8 cellular contexts compared by ENCODE assay signal in the genomic region with DNA sequence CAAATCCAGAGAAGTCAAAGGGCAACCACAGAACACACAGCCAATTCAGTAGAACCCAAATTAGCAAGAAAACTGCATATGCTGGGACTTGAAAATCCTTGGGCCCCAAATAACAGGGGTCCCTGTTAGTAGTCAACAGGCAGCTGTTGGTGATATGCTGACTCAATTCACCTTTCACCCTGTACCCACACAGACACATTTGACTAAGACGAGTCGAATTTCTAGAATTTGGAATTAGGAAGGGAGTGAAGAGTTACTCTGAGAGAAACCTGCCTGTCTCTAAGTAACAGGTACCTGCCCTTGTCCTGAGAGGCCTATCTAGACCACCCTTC. TPM values are rescaled to one million over a fixed set of nuclear protein-coding genes. Genes with fewer than 3 reads are reported as not detected.
DNase-seq lines count a peak whose midpoint lies in the region; ATAC-seq and TF ChIP-seq lines count a peak whose summit lies in the region.

No MANE protein-coding gene starts in this region.

- H3K9me3 ChIP-seq in BE2C (no peaks in the 10 kb centered on the region), mammary epithelial cell (replicated peaks; ENCODE audit: insufficient read depth, low read length) (no peaks in the 10 kb centered on the region)

- peak overlapping the region; percentile 51 for H3K27ac ChIP-seq in mammary epithelial cell (ENCODE audit: insufficient read depth, low read depth, low read length)

- H3K36me3 Mint-ChIP-seq in IgD-negative memory B cell, result peaks cover 15% of the 10 kb centered on the region
- H3K36me3 Mint-ChIP-seq in natural killer cell treated with Interleukin-12 subunit alpha and Interleukin-12 subunit beta and Interleukin-15 and Interleukin-18, amount 100 ng/mL, for 72 hours, result peaks cover 30% of the 10 kb centered on the region

- peaks cover 15% of the 10 kb centered on the region for H4K20me1 ChIP-seq in mammary epithelial cell (ENCODE audit: insufficient read depth, low read length)

- TF ChIP-seq CTCF in BE2C (IDR thresholded peaks at IDR 0.05; ENCODE audit: low read depth, low read length), result no peak
- TF ChIP-seq CTCF in mammary epithelial cell (conservative IDR thresholded peaks at IDR 0.05 in 1 of 2, IDR thresholded peaks at IDR 0.05 in 1 of 2; ENCODE audit: extremely low read depth in 1 of 2, insufficient read depth in 1 of 2, low read depth in 1 of 2, low read length in 2 of 2), result no peak

- dilution Hi-C loops in mammary epithelial cell (cut with HindIII; ENCODE audit: low sequenced_read_pairs), result no loop called here

- H3K4me3 Mint-ChIP-seq in IgD-negative memory B cell, result peak overlapping the region; percentile 89 to 97 (median 92)
- peak overlapping the region; percentile 94 for H3K4me3 Mint-ChIP-seq in natural killer cell treated with Interleukin-12 subunit alpha and Interleukin-12 subunit beta and Interleukin-15 and Interleukin-18, amount 100 ng/mL, for 72 hours

- peak in 1 of 2 donors; percentile 14 for ATAC-seq in natural killer cell treated with Interleukin-12 subunit alpha and Interleukin-12 subunit beta and Interleukin-15 and Interleukin-18, amount 100 ng/mL, for 72 hours
- no peak for ATAC-seq in GM19328 (IDR thresholded peaks at IDR 0.05; ENCODE audit: unreplicated experiment)

- no peaks in the 10 kb centered on the region for H3K27me3 Mint-ChIP-seq in IgD-negative memory B cell
- H3K27me3 Mint-ChIP-seq in natural killer cell treated with Interleukin-12 subunit alpha and Interleukin-12 subunit beta and Interleukin-15 and Interleukin-18, amount 100 ng/mL, for 72 hours, result no peaks in the 10 kb centered on the region

- intact Hi-C loops in mammary epithelial cell (cut with micrococcal nuclease), result loop anchor here (5.0 kb wide), 1 partner anchor 81 kb away; no protein-coding TSS in a partner anchor

- peaks cover 64% of the 10 kb centered on the region for H3K79me2 ChIP-seq in mammary epithelial cell (ENCODE audit: insufficient read depth, low read length)

- H3K36me3 ChIP-seq in BE2C (peaks cover 45% of the 10 kb centered on the region), mammary epithelial cell (ENCODE audit: insufficient read depth, low read length) (peaks cover 6% of the 10 kb centered on the region)

- H3K4me1 ChIP-seq in BE2C, result peaks cover 3% of the 10 kb centered on the region; the same call in 1 of the 2 replicates
- H3K4me1 ChIP-seq in mammary epithelial cell (ENCODE audit: insufficient read depth, low read length), result peaks cover 32% of the 10 kb centered on the region

- H3K9me3 Mint-ChIP-seq in IgD-negative memory B cell, result no peaks in the 10 kb centered on the region
- no peaks in the 10 kb centered on the region for H3K9me3 Mint-ChIP-seq in natural killer cell treated with Interleukin-12 subunit alpha and Interleukin-12 subunit beta and Interleukin-15 and Interleukin-18, amount 100 ng/mL, for 72 hours

- H2AFZ ChIP-seq in mammary epithelial cell (ENCODE audit: low read depth, low read length), result no peak overlapping the region

- BruUV-seq in mammary epithelial cell (replicated peaks; lab: Mats Ljungman, UMichigan), result no TSS peak

- 88% methylated on average over 2 of the region's 2 CpGs for WGBS in mammary epithelial cell (ENCODE audit: low coverage, missing lambda C conversion rate)

- H3K27ac Mint-ChIP-seq in IgD-negative memory B cell, result peak overlapping the region; percentile 88 to 97 (median 88)
- peak overlapping the region; percentile 91 to 96 for H3K27ac Mint-ChIP-seq in natural killer cell treated with Interleukin-12 subunit alpha and Interleukin-12 subunit beta and Interleukin-15 and Interleukin-18, amount 100 ng/mL, for 72 hours

- in situ Hi-C loops in mammary epithelial cell (cut with MboI; ENCODE audit: low sequenced_read_pairs in 2 of 2), result no loop called here

- no peaks in the 10 kb centered on the region for H3K27me3 ChIP-seq in BE2C
- H3K27me3 ChIP-seq in mammary epithelial cell (ENCODE audit: insufficient read depth, low read length), result no peaks in the 10 kb centered on the region

- peaks cover 30 to 36% (median 32%) of the 10 kb centered on the region in 3 donors for H3K4me1 Mint-ChIP-seq in IgD-negative memory B cell
- H3K4me1 Mint-ChIP-seq in natural killer cell treated with Interleukin-12 subunit alpha and Interleukin-12 subunit beta and Interleukin-15 and Interleukin-18, amount 100 ng/mL, for 72 hours (ENCODE audit: low read depth in 2 of 2), result peaks cover 54 to 60% of the 10 kb centered on the region in 2 donors

- peak overlapping the region; percentile 80 for H3K4me2 ChIP-seq in mammary epithelial cell (ENCODE audit: insufficient read depth, low read depth, low read length)

- CTCF ChIA-PET in mammary epithelial cell (lab: Charles Lee; ENCODE audit: low non-redundant PET), result no interaction called here

- no peak for DNase-seq in BE2C
- no peak for DNase-seq in mammary epithelial cell
- DNase-seq in natural killer cell treated with Interleukin-12 subunit alpha and Interleukin-12 subunit beta and Interleukin-15 and Interleukin-18, amount 100 ng/mL, for 72 hours (ENCODE audit: low spot score), result no peak
- DNase-seq in putamen (ENCODE audit: low spot score), result no peak
- no peak for DNase-seq in NCI-H187 treated with DMSO at 0.1 percent for 48 hours (lab: John Stamatoyannopoulos, UW)
- DNase-seq in OCI-M1 (lab: John Stamatoyannopoulos, UW), result no peak

- H3K4me3 ChIP-seq in BE2C (ENCODE audit: low read depth, low read length), result peak overlapping the region; percentile 38; the same call in 1 of the 2 replicates
- peak overlapping the region in 2 of 3 experiments; percentile 11 to 29 for H3K4me3 ChIP-seq in mammary epithelial cell (replicated peaks in 1 of 3; ENCODE audit: insufficient read depth in 1 of 3, low read depth in 2 of 3, low read length in 3 of 3)

- H3K9ac ChIP-seq in mammary epithelial cell (ENCODE audit: insufficient read depth, low read length), result peak overlapping the region; percentile 97

RNA-seq across cellular contexts. Expression of gene VCP, which starts 0.8 kb away (rescaled TPM):
- polyA plus RNA-seq in BE2C (2012; ENCODE audit: insufficient read depth, insufficient read length, low read depth), result 117 TPM
- polyA plus RNA-seq in IgD-negative memory B cell, result 200 TPM
- 100 to 1,000 TPM; 284 to 291 TPM for total RNA-seq in mammary epithelial cell
- polyA plus RNA-seq in mammary epithelial cell, result 310 TPM
- 716 TPM for polyA minus RNA-seq in mammary epithelial cell
- 100 to 1,000 TPM; 436 to 450 TPM for total RNA-seq in natural killer cell treated with Interleukin-12 subunit alpha and Interleukin-12 subunit beta and Interleukin-15 and Interleukin-18, amount 100 ng/mL, for 72 hours

RNA-seq across cellular contexts. Expression of gene FANCG, which starts 6.5 kb away (rescaled TPM):
- polyA plus RNA-seq in BE2C (2012; ENCODE audit: insufficient read depth, insufficient read length, low read depth), result 9.5 TPM
- polyA plus RNA-seq in IgD-negative memory B cell (15.9 TPM), mammary epithelial cell (22.0 TPM)
- 10 to 100 TPM in 1 of 2 donors, 1 to 10 TPM in 1; 7.0 to 41.7 TPM for total RNA-seq in mammary epithelial cell
- 24.9 TPM for polyA minus RNA-seq in mammary epithelial cell
- total RNA-seq in natural killer cell treated with Interleukin-12 subunit alpha and Interleukin-12 subunit beta and Interleukin-15 and Interleukin-18, amount 100 ng/mL, for 72 hours, result 100 to 1,000 TPM in 1 of 2 donors, 10 to 100 TPM in 1; 74.9 to 185 TPM

RNA-seq across cellular contexts. Expression of gene PIGO, which starts 23.1 kb away (rescaled TPM):
- 23.5 TPM for polyA plus RNA-seq in BE2C (2012; ENCODE audit: insufficient read depth, insufficient read length, low read depth)
- polyA plus RNA-seq in IgD-negative memory B cell, result 23.9 TPM
- 10 to 100 TPM; 17.8 to 33.3 TPM for total RNA-seq in mammary epithelial cell
- 32.4 TPM for polyA plus RNA-seq in mammary epithelial cell
- polyA minus RNA-seq in mammary epithelial cell, result 40.2 TPM
- total RNA-seq in natural killer cell treated with Interleukin-12 subunit alpha and Interleukin-12 subunit beta and Interleukin-15 and Interleukin-18, amount 100 ng/mL, for 72 hours, result 10 to 100 TPM; 23.7 to 24.5 TPM

RNA-seq across cellular contexts. Expression of gene STOML2, which starts 29.7 kb away (rescaled TPM):
- polyA plus RNA-seq in BE2C (2012; ENCODE audit: insufficient read depth, insufficient read length, low read depth), result 142 TPM
- polyA plus RNA-seq in IgD-negative memory B cell (89.9 TPM), mammary epithelial cell (176 TPM)
- total RNA-seq in mammary epithelial cell, result 100 to 1,000 TPM; 131 to 132 TPM
- polyA minus RNA-seq in mammary epithelial cell, result 162 TPM
- total RNA-seq in natural killer cell treated with Interleukin-12 subunit alpha and Interleukin-12 subunit beta and Interleukin-15 and Interleukin-18, amount 100 ng/mL, for 72 hours, result 100 to 1,000 TPM; 138 to 201 TPM

RNA-seq across cellular contexts. Expression of gene ATOSB, which starts 42.4 kb away (rescaled TPM):
- polyA plus RNA-seq in BE2C (2012; ENCODE audit: insufficient read depth, insufficient read length, low read depth), result 17.6 TPM
- polyA plus RNA-seq in IgD-negative memory B cell (3.5 TPM), mammary epithelial cell (38.1 TPM)
- 10 to 100 TPM; 33.7 to 43.1 TPM for total RNA-seq in mammary epithelial cell
- 35.6 TPM for polyA minus RNA-seq in mammary epithelial cell
- total RNA-seq in natural killer cell treated with Interleukin-12 subunit alpha and Interleukin-12 subunit beta and Interleukin-15 and Interleukin-18, amount 100 ng/mL, for 72 hours, result 10 to 100 TPM; 13.1 to 19.6 TPM
